Comparison of ENCODE assay signal across 7 cellular contexts in genomic region chr11:66466225-66467033, GRCh38. TPM values are rescaled to one million over a fixed set of nuclear protein-coding genes. Genes with fewer than 3 reads are reported as not detected.
DNase-seq lines count a peak whose midpoint lies in the region; ATAC-seq and TF ChIP-seq lines count a peak whose summit lies in the region.

TSS of gene PELI3 (plus strand) at chr11:66466905. CDS start at chr11:66468129, 1,224 bp downstream.

- peaks cover 0 to 4% of the 10 kb centered on the region in 2 donors for H3K4me1 ChIP-seq in breast epithelium

- ATAC-seq in GM18517 (IDR thresholded peaks at IDR 0.05; ENCODE audit: unreplicated experiment) (peak; percentile 71), HG03039 (IDR thresholded peaks at IDR 0.05; ENCODE audit: unreplicated experiment) (peak; percentile 68)

- H3K27me3 ChIP-seq in breast epithelium, result no peaks in the 10 kb centered on the region

- TF ChIP-seq POLR2A in breast epithelium (IDR thresholded peaks at IDR 0.05), result peak; percentile 10

- H3K27ac ChIP-seq in VCaP, result peak within 1 kb of the TSS; percentile 84
- H3K27ac ChIP-seq in breast epithelium, result peak within 1 kb of the TSS; percentile 76 to 93
- peak within 1 kb of the TSS in 18 of 21 experiments; percentile 18 to 83 (median 74) for H3K27ac ChIP-seq in skin epidermis

- DNase-seq in NCI-H2081 treated with DMSO at 0.1 percent for 48 hours (lab: John Stamatoyannopoulos, UW) (peak; percentile 41), breast epithelium (ENCODE audit: low spot score in 2 of 2) (peak; percentile 85 to 95), iPS-NIHi11 (ENCODE audit: low spot score) (peak; percentile 96)

- H3K4me3 ChIP-seq in breast epithelium (peak within 1 kb of the TSS; percentile 52 to 95 (median 81)), skin epidermis (peak within 1 kb of the TSS; percentile 48 to 80 (median 60))

- H3K9me3 ChIP-seq in breast epithelium, result no peaks in the 10 kb centered on the region

- intact Hi-C loops in breast epithelium (cut with DNase I; ENCODE audit: low total_unique reads), result no loop called here

- no peaks in the 10 kb centered on the region for H3K36me3 ChIP-seq in breast epithelium

- TF ChIP-seq CTCF in VCaP (conservative IDR thresholded peaks at IDR 0.05) (no peak), breast epithelium (IDR thresholded peaks at IDR 0.05) (no peak)

RNA-seq across cellular contexts. Expression of gene PELI3, which starts in this region (rescaled TPM):
- total RNA-seq in breast epithelium, result 10 to 100 TPM; 16.0 to 20.0 (median 18.6) TPM

Comparison
In these comparisons a context has a peak if more than half of its experiments do, and no peak if none do; other contexts are left out.
1. Peak in every context shown above with its lines: DNase-seq, ATAC-seq, H3K4me3 ChIP-seq and H3K27ac ChIP-seq.
2. DNase-seq: peak in every context shown above with its lines; median percentile 96 in iPS-NIHi11; 90 in breast epithelium; 41 in NCI-H2081 treated with DMSO at 0.1 percent for 48 hours.